3 cellular contexts compared by ENCODE assay signal in the genomic region with DNA sequence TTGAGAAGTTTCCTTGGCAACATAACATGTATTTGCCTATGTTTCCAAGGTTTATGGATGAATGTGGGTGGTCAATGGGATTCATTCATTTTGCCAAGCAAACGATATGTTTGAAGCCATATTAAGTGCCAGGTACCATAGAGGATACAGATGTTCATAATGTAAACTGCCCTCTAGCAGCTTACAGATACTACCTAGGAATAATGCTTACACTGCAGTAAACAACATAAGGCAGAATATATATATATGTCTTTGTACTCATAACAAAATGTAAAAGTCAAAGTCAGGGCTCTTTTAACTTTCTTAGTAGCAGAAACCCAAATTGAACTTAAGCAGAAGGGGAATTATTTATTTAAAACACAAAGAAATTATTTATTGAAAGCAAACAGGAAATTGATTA.
TF ChIP-seq lines count a peak whose summit lies in the region.

No MANE protein-coding gene starts in this region.

TF ChIP-seq in HepG2, 621 proteins besides CTCF, POLR2A, EP300 and RAD21:
- TF ChIP-seq MAFF (IDR thresholded peaks at IDR 0.05; ENCODE audit: low read depth, low read length) (peak; percentile 62), ZNF282 (IDR thresholded peaks at IDR 0.05; ENCODE audit: partially characterized antibody) (no peak), MAFK (conservative IDR thresholded peaks at IDR 0.05 in 1 of 2, IDR thresholded peaks at IDR 0.05 in 1 of 2; ENCODE audit: low read length in 2 of 2) (peak; percentile 34 to 76; a peak in 3 of 4 replicates)

TF ChIP-seq in A549, 52 proteins besides CTCF, POLR2A, EP300 and RAD21:
- TF ChIP-seq BHLHE40 (IDR thresholded peaks at IDR 0.05; ENCODE audit: low read depth, low read length) (no peak), MAFK (IDR thresholded peaks at IDR 0.05; ENCODE audit: partially characterized antibody) (peak; percentile 63)

TF ChIP-seq in IMR-90, 13 proteins besides CTCF, POLR2A, EP300 and RAD21:
- peak; percentile 55 for TF ChIP-seq MAFK (IDR thresholded peaks at IDR 0.05; ENCODE audit: low read depth, low read length)
- TF ChIP-seq RCOR1 (IDR thresholded peaks at IDR 0.05; ENCODE audit: insufficient replicate concordance, low read length): no peak
